ENCODE assay signal across 10 cellular contexts in the genomic region with DNA sequence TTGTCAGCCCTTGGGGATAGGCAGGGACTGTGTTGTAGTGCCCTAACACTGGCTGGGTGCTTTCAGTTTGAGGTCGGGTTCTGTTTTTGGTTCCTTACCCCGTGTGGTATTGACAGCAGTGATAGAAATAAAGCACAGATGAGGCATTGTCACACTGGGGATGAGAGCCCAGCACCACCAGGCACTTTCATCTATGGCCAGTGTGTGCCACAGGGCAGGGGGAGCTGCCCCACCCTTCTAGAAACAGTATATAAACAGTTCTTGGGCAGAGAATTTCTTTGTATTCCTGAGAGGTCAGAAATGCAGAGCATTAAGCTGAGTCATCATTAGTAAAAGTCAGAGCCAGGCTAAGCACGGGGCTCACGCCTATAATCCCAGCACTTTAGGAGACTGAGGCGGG. TPM values are rescaled to one million over a fixed set of nuclear protein-coding genes. Genes with fewer than 3 reads are reported as not detected.
DNase-seq lines count a peak whose midpoint lies in the region; ATAC-seq, FAIRE-seq and TF ChIP-seq lines count a peak whose summit lies in the region.
"Had no signal": no experiment of that assay in that cellular context is flagged by ENCODE, and none has a peak within 500 bp of the region (broad histone marks: within the 10 kb centered on the region; RNA-seq: fewer than 3 reads in every experiment).

No MANE protein-coding gene starts in this region.

- ATAC-seq in Right ventricle myocardium inferior (peak; percentile 9), GM19023 (IDR thresholded peaks at IDR 0.05; ENCODE audit: unreplicated experiment) (no peak)

- peak overlapping the region; percentile 35 for H3K4me2 ChIP-seq in endothelial cell of umbilical vein (ENCODE audit: insufficient read depth, low read length)

- H3K9me1 ChIP-seq in endothelial cell of umbilical vein (replicated peaks; ENCODE audit: control insufficient read depth, extremely low read depth, insufficient read depth, low read length): no peaks in the 10 kb centered on the region

- TF ChIP-seq POLR2A in endothelial cell of umbilical vein (IDR thresholded peaks at IDR 0.05; ENCODE audit: low read depth, low read length) (no peak), vagina (IDR thresholded peaks at IDR 0.05) (no peak)

- H3K27me3 ChIP-seq in endothelial cell of umbilical vein (ENCODE audit: control insufficient read depth in 2 of 2, insufficient read depth in 2 of 2, low read length in 2 of 2) (no peaks in the 10 kb centered on the region), muscle layer of duodenum (ENCODE audit: low read depth, low read length) (no peaks in the 10 kb centered on the region), vagina (no peaks in the 10 kb centered on the region)

- intact Hi-C loops in Right ventricle myocardium inferior (cut with DNase I): loop anchor here (2.0 kb wide), 1 partner anchor 23 kb away; a partner anchor contains a TSS
- intact Hi-C loops in cardiac septum (cut with DNase I): no loop called here
- intact Hi-C loops in endothelial cell of umbilical vein (cut with micrococcal nuclease): loop anchor here (1.0 to 2.0 kb wide), 3 partner anchors 11 to 24 kb away; no protein-coding TSS in a partner anchor
- intact Hi-C loops in vagina (cut with DNase I): no loop called here

- no TSS peak for BruUV-seq in endothelial cell of umbilical vein (replicated peaks; lab: Mats Ljungman, UMichigan)

- H3K27ac ChIP-seq in endothelial cell of umbilical vein (ENCODE audit: insufficient read depth, low read depth, low read length): peak overlapping the region; percentile 35
- H3K27ac ChIP-seq in muscle layer of duodenum (ENCODE audit: low read length): peak overlapping the region; percentile 97
- H3K27ac ChIP-seq in vagina: peak overlapping the region; percentile 82

- no peak for TF ChIP-seq CTCF in endothelial cell of umbilical vein (IDR thresholded peaks at IDR 0.05; ENCODE audit: extremely low read depth in 1 of 2, insufficient read depth in 1 of 2, low read depth in 1 of 2, low read length in 2 of 2)
- TF ChIP-seq CTCF in vagina (IDR thresholded peaks at IDR 0.05): no peak

- H3K36me3 ChIP-seq in endothelial cell of umbilical vein (ENCODE audit: control insufficient read depth in 2 of 2, extremely low read depth in 1 of 2, insufficient read depth in 2 of 2, low read length in 2 of 2): peaks cover 5 to 6% of the 10 kb centered on the region in 2 experiments
- H3K36me3 ChIP-seq in muscle layer of duodenum (ENCODE audit: control insufficient read depth in 1 of 2, insufficient read depth in 2 of 2, low read length in 2 of 2): peaks cover 4 to 18% of the 10 kb centered on the region in 2 donors
- peaks cover 0 to 6% of the 10 kb centered on the region in 2 donors for H3K36me3 ChIP-seq in vagina

- H3K9me3 ChIP-seq in endothelial cell of umbilical vein (replicated peaks; ENCODE audit: control insufficient read depth, insufficient read depth, low read length) (no peaks in the 10 kb centered on the region), muscle layer of duodenum (ENCODE audit: control insufficient read depth in 1 of 2, low read length in 2 of 2) (no peaks in the 10 kb centered on the region), vagina (no peaks in the 10 kb centered on the region)

- FAIRE-seq in endothelial cell of umbilical vein (lab: Jason Lieb, UNC): peak; percentile 72

- dilution Hi-C loops in endothelial cell of umbilical vein (cut with MboI; ENCODE audit: extremely low pct_ligation_motif_present, low sequenced_read_pairs): no loop called here

- no peaks in the 10 kb centered on the region for H3K79me2 ChIP-seq in endothelial cell of umbilical vein (ENCODE audit: control insufficient read depth, insufficient read depth, low read length)

- DNase-seq in Right ventricle myocardium inferior (ENCODE audit: missing footprints): no peak
- DNase-seq in cardiac septum (ENCODE audit: low spot score): no peak
- peak; percentile 50 for DNase-seq in endothelial cell of umbilical vein (ENCODE audit: low read depth, low spot score)
- DNase-seq in vagina (ENCODE audit: extremely low spot score in 2 of 2): no peak
- DNase-seq in HK-2 (ENCODE audit: unreplicated experiment): no peak
- DNase-seq in activated CD8-positive, alpha-beta memory T cell treated with anti-CD3 and anti-CD28 coated beads, Interleukin-2, amount 50 U/mL, for 48 hours: no peak
- DNase-seq: Calu3, NCI-H1694 treated with DMSO at 0.1 percent for 48 hours had no signal

- H3K4me1 ChIP-seq in endothelial cell of umbilical vein (ENCODE audit: control insufficient read depth, extremely low read depth, insufficient read depth, low read length) (peaks cover 29% of the 10 kb centered on the region), muscle layer of duodenum (ENCODE audit: control insufficient read depth in 1 of 2, insufficient read depth in 2 of 2, low read length in 2 of 2) (peaks cover 24 to 52% of the 10 kb centered on the region in 2 donors), vagina (peaks cover 69% of the 10 kb centered on the region)

- POLR2A ChIA-PET in endothelial cell of umbilical vein (lab: Charles Lee): interaction anchor here (1.3 to 1.5 kb wide), 2 partner anchors 12 to 16 kb away, joined by 3 to 4 read pairs; no protein-coding TSS in a partner anchor

- H3K9ac ChIP-seq in endothelial cell of umbilical vein (replicated peaks; ENCODE audit: extremely low read depth, insufficient read depth, low read length): peak overlapping the region; percentile 10

- H2AFZ ChIP-seq in endothelial cell of umbilical vein (ENCODE audit: low read depth, low read length): no peak overlapping the region

- no peaks in the 10 kb centered on the region for H4K20me1 ChIP-seq in endothelial cell of umbilical vein (replicated peaks; ENCODE audit: control insufficient read depth, extremely low read depth, insufficient read depth, low read length)

- CTCF ChIA-PET in endothelial cell of umbilical vein (lab: Charles Lee): interaction anchor here (0.8 to 9.8 kb wide), 8 partner anchors 12 to 66 kb away, joined by 3 to 103 read pairs (median 9); a partner anchor contains a TSS

- H3K4me3 ChIP-seq in endothelial cell of umbilical vein (replicated peaks in 1 of 3; ENCODE audit: insufficient read depth in 1 of 3, low read depth in 1 of 3, low read length in 3 of 3) (no peak overlapping the region), muscle layer of duodenum (ENCODE audit: low read depth in 1 of 2, low read length in 2 of 2) (peak overlapping the region; percentile 23 to 39), vagina (peak overlapping the region in 1 of 2 donors; percentile 15)

TF ChIP-seq in endothelial cell of umbilical vein, 7 proteins besides CTCF, POLR2A, EP300 and RAD21:
- TF ChIP-seq GATA2 (IDR thresholded peaks at IDR 0.05; ENCODE audit: insufficient read depth, insufficient read length, low read depth, low read length): no peak

RNA-seq across cellular contexts. Expression of a gene that starts 23.1 kb away (rescaled TPM):
- total RNA-seq in Right ventricle myocardium inferior: 16.7 TPM
- 3.6 TPM for total RNA-seq in cardiac septum
- 23.4 and 23.9 TPM in 2 replicates for total RNA-seq in endothelial cell of umbilical vein
- 26.4 and 33.3 TPM in 2 replicates for polyA plus RNA-seq in endothelial cell of umbilical vein
- polyA plus RNA-seq in endothelial cell of umbilical vein (2011; cell fraction: cytosol; rRNA removed): 12.0 and 17.4 TPM in 2 replicates
- polyA plus RNA-seq in endothelial cell of umbilical vein (2011; cell fraction: nucleus; rRNA removed): 17.2 and 17.9 TPM in 2 replicates
- polyA plus RNA-seq in endothelial cell of umbilical vein (2012): 33.6 and 38.1 TPM in 2 replicates
- 21.1 and 29.8 TPM in 2 replicates for polyA minus RNA-seq in endothelial cell of umbilical vein
- 12.0 TPM for polyA minus RNA-seq in endothelial cell of umbilical vein (2011; cell fraction: cytosol; rRNA and poly(A)+ RNA removed)
- 35.3 and 46.4 TPM in 2 replicates for polyA minus RNA-seq in endothelial cell of umbilical vein (2011; cell fraction: nucleus; rRNA and poly(A)+ RNA removed)
- total RNA-seq in vagina: 27.7 TPM

RNA-seq across cellular contexts. Expression of a gene that starts 29.9 kb away (rescaled TPM):
- total RNA-seq in Right ventricle myocardium inferior (2.9 TPM), cardiac septum (3.5 TPM), endothelial cell of umbilical vein (24.0 and 25.4 TPM in 2 replicates), vagina (9.6 TPM)
- 30.0 and 36.2 TPM in 2 replicates for polyA plus RNA-seq in endothelial cell of umbilical vein
- 25.5 and 28.6 TPM in 2 replicates for polyA plus RNA-seq in endothelial cell of umbilical vein (2011; cell fraction: cytosol; rRNA removed)
- polyA plus RNA-seq in endothelial cell of umbilical vein (2011; cell fraction: nucleus; rRNA removed): 40.1 and 48.1 TPM in 2 replicates
- polyA plus RNA-seq in endothelial cell of umbilical vein (2012): 13.7 and 21.1 TPM in 2 replicates
- 31.0 and 41.0 TPM in 2 replicates for polyA minus RNA-seq in endothelial cell of umbilical vein
- polyA minus RNA-seq in endothelial cell of umbilical vein (2011; cell fraction: cytosol; rRNA and poly(A)+ RNA removed): 51.4 TPM
- 19.8 and 37.0 TPM in 2 replicates for polyA minus RNA-seq in endothelial cell of umbilical vein (2011; cell fraction: nucleus; rRNA and poly(A)+ RNA removed)

RNA-seq across cellular contexts. Expression of a gene that starts 42.0 kb away (rescaled TPM):
- total RNA-seq in Right ventricle myocardium inferior (51.6 TPM), cardiac septum (46.2 TPM), endothelial cell of umbilical vein (48.9 and 58.7 TPM in 2 replicates), vagina (33.1 TPM)
- 62.2 and 73.3 TPM in 2 replicates for polyA plus RNA-seq in endothelial cell of umbilical vein
- polyA plus RNA-seq in endothelial cell of umbilical vein (2011; cell fraction: cytosol; rRNA removed): 45.6 and 53.3 TPM in 2 replicates
- polyA plus RNA-seq in endothelial cell of umbilical vein (2011; cell fraction: nucleus; rRNA removed): 72.4 and 84.8 TPM in 2 replicates
- 44.0 and 45.5 TPM in 2 replicates for polyA plus RNA-seq in endothelial cell of umbilical vein (2012)
- 45.6 and 51.2 TPM in 2 replicates for polyA minus RNA-seq in endothelial cell of umbilical vein
- 22.1 TPM for polyA minus RNA-seq in endothelial cell of umbilical vein (2011; cell fraction: cytosol; rRNA and poly(A)+ RNA removed)
- 35.2 and 36.0 TPM in 2 replicates for polyA minus RNA-seq in endothelial cell of umbilical vein (2011; cell fraction: nucleus; rRNA and poly(A)+ RNA removed)

Comparison
In these comparisons a context has a peak if more than half of its experiments do, and no peak if none do; other contexts are left out.
1. intact Hi-C loops: an anchor here in Right ventricle myocardium inferior (2.0 kb wide) and endothelial cell of umbilical vein (1.0 to 2.0 kb wide); none called in cardiac septum and vagina.
2. H3K27ac ChIP-seq: peak in every context shown above with its lines; median percentile 97 in muscle layer of duodenum; 82 in vagina; 35 in endothelial cell of umbilical vein.
3. H3K4me3 ChIP-seq: peak in muscle layer of duodenum (2 of 2); none in endothelial cell of umbilical vein (0 of 3).